ENCODE assay signal across 12 cellular contexts in the genomic region with DNA sequence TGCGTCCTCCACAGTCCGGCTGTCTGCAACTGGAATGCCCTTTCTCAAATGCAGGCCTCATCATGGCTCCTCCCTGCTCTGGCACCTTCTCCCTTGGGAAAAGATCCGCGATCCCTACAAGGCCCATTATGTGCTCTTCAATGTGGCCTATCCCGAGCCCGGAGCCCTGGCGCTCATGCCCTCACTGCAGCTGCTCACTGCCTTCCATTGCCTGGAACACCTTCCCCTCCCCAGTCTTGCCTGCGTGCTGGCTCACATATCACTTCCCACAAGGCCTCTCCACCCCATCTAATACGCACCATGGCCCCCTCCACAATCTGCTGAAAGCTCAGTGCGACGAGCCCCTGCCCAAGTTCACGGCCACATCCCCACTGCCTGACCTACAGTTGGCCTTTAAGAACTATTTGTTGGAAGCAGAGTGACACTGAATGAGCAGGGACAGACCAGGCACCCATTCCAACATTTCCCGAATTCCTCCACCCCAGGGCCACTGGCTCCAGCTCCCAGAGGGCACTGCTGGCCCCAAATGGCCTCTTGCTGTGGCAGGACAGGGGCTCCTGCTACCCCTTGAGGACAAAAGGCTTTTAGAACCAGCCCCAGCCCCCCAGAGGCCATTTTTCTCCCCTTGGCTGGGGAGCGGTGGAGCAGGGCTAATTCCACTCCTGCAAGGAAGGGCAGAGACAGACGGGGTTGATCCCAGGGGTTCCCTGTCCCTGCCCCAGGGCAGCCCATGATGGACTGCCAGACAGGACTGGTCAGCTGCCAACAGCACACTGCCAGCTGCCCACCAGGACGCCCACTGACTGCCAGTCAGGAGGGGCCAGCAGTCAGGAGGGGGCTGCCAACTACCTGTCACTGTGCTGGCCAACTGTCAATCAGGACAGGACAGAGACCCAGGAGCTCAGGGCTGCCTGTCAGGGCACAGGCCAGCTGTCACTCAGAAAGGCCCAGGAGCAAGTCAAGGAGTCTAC.
DNase-seq lines count a peak whose midpoint lies in the region; ATAC-seq, FAIRE-seq and TF ChIP-seq lines count a peak whose summit lies in the region.
"Had no signal": no experiment of that assay in that cellular context is flagged by ENCODE, and none has a peak within 500 bp of the region (broad histone marks: within the 10 kb centered on the region; RNA-seq: fewer than 3 reads in every experiment).

No MANE protein-coding gene starts in this region.

- FAIRE-seq in urothelium cell line (lab: Jason Lieb, UNC): no peak
- FAIRE-seq: D721Med, GM12891 had no signal

- H3K4me3 Mint-ChIP-seq in CD4-positive, alpha-beta memory T cell: no peak overlapping the region
- H3K4me3 Mint-ChIP-seq: naive thymus-derived CD4-positive, alpha-beta T cell had no signal

- H3K4me1 Mint-ChIP-seq in CD4-positive, alpha-beta memory T cell: no peaks in the 10 kb centered on the region

- H3K9me3 Mint-ChIP-seq in CD4-positive, alpha-beta memory T cell: peaks cover 0 to 1% (median 0%) of the 10 kb centered on the region in 8 donors

- H3K9me3 ChIP-seq in muscle layer of colon (ENCODE audit: low read length): no peaks in the 10 kb centered on the region
- no peaks in the 10 kb centered on the region for H3K9me3 ChIP-seq in thyroid gland
- no peaks in the 10 kb centered on the region for H3K9me3 ChIP-seq in CD4-positive, alpha-beta memory T cell (ENCODE audit: control insufficient read depth in 1 of 2, low read length in 2 of 2)

- no peak for ATAC-seq in left lobe of liver
- ATAC-seq: naive thymus-derived CD4-positive, alpha-beta T cell had no signal

- H3K4me1 ChIP-seq in muscle layer of colon (ENCODE audit: insufficient read depth, low read length): peaks cover 35% of the 10 kb centered on the region
- peaks cover 33 to 65% of the 10 kb centered on the region in 2 donors for H3K4me1 ChIP-seq in thyroid gland
- H3K4me1 ChIP-seq in CD4-positive, alpha-beta memory T cell (ENCODE audit: insufficient read depth, low read length): no peaks in the 10 kb centered on the region

- CTCF ChIA-PET in CD4-positive, alpha-beta memory T cell (lab: Charles Lee; ENCODE audit: partially characterized antibody): no interaction called here

- POLR2A ChIA-PET in CD4-positive, alpha-beta memory T cell (lab: Charles Lee; ENCODE audit: partially characterized antibody): no interaction called here

- DNase-seq in NCI-H446 treated with DMSO at 0.1 percent for 48 hours (lab: John Stamatoyannopoulos, UW) (peak; percentile 35), coronary artery (ENCODE audit: low spot score) (peak; percentile 80), thyroid gland (no peak), urothelium cell line (ENCODE audit: low spot score) (no peak), NCI-H2107 (lab: John Stamatoyannopoulos, UW) (no peak), left lobe of liver (ENCODE audit: low spot score) (no peak)
- DNase-seq in CD4-positive, alpha-beta memory T cell: no peak
- DNase-seq: naive thymus-derived CD4-positive, alpha-beta T cell; NCI-H510A had no signal

- no peak for TF ChIP-seq POLR2A in thyroid gland (IDR thresholded peaks at IDR 0.05)

- H3K36me3 Mint-ChIP-seq in CD4-positive, alpha-beta memory T cell: no peaks in the 10 kb centered on the region
- H3K36me3 Mint-ChIP-seq: naive thymus-derived CD4-positive, alpha-beta T cell had no signal

- intact Hi-C loops in thyroid gland (cut with DNase I): no loop called here
- intact Hi-C loops in CD4-positive, alpha-beta memory T cell (cut with micrococcal nuclease): no loop called here

- peak overlapping the region; percentile 84 to 96 for H3K27ac ChIP-seq in coronary artery
- H3K27ac ChIP-seq in muscle layer of colon (ENCODE audit: low read depth, low read length): peak overlapping the region; percentile 13
- H3K27ac ChIP-seq in thyroid gland: peak overlapping the region; percentile 49 to 58 (median 52)
- H3K27ac ChIP-seq in CD4-positive, alpha-beta memory T cell (ENCODE audit: low read depth, low read length): no peak overlapping the region

- H3K36me3 ChIP-seq in muscle layer of colon (ENCODE audit: insufficient read depth, low read length) (no peaks in the 10 kb centered on the region), thyroid gland (no peaks in the 10 kb centered on the region)
- H3K36me3 ChIP-seq in CD4-positive, alpha-beta memory T cell (ENCODE audit: insufficient read depth, low read length): no peaks in the 10 kb centered on the region

- H3K4me3 ChIP-seq in coronary artery (no peak overlapping the region), muscle layer of colon (ENCODE audit: low read depth in 1 of 2, low read length in 2 of 2) (no peak overlapping the region), thyroid gland (replicated peaks in 1 of 3) (no peak overlapping the region)
- H3K4me3 ChIP-seq in CD4-positive, alpha-beta memory T cell (ENCODE audit: low read length in 2 of 2): no peak overlapping the region

- H3K27me3 Mint-ChIP-seq in CD4-positive, alpha-beta memory T cell: no peaks in the 10 kb centered on the region
- H3K27me3 Mint-ChIP-seq: naive thymus-derived CD4-positive, alpha-beta T cell had no signal

- H3K27me3 ChIP-seq in muscle layer of colon (ENCODE audit: control insufficient read depth in 1 of 2, insufficient read depth in 2 of 2, low read length in 2 of 2) (no peaks in the 10 kb centered on the region), thyroid gland (no peaks in the 10 kb centered on the region)
- no peaks in the 10 kb centered on the region for H3K27me3 ChIP-seq in CD4-positive, alpha-beta memory T cell (ENCODE audit: insufficient read depth, low read length)

- WGBS in thyroid gland, 2 donors: 85 to 89% methylated on average over 13 to 16 of the region's 16 CpGs

- no peak overlapping the region for H3K27ac Mint-ChIP-seq in CD4-positive, alpha-beta memory T cell

- TF ChIP-seq CTCF in coronary artery (IDR thresholded peaks at IDR 0.05): no peak
- TF ChIP-seq CTCF in thyroid gland (IDR thresholded peaks at IDR 0.05): no peak

- no peak overlapping the region for H3K9ac ChIP-seq in muscle layer of colon (ENCODE audit: low read length)

Comparison
In these comparisons a context has a peak if more than half of its experiments do, and no peak if none do; other contexts are left out.
1. DNase-seq: peak in NCI-H446 treated with DMSO at 0.1 percent for 48 hours (single experiment) and coronary artery (single experiment); none in thyroid gland (0 of 2), urothelium cell line (single experiment), CD4-positive, alpha-beta memory T cell (0 of 5), NCI-H2107 (single experiment) and left lobe of liver (single experiment).